ENCODE assay signal across 10 cellular contexts in genomic region chrX:153705411-153706060, GRCh38. TPM values are rescaled to one million over a fixed set of nuclear protein-coding genes. Genes with fewer than 3 reads are reported as not detected.
A peak's percentile ranks its signal among the peaks of the same experiment; 100 is the strongest.
DNase-seq lines count a peak whose midpoint lies in the region; ATAC-seq, FAIRE-seq and TF ChIP-seq lines count a peak whose summit lies in the region.
"Not testable (repeated sequence)": the region's sequence is repeated elsewhere in the genome, so short reads cannot be mapped to it uniquely, and the experiment has no call there.
"Had no signal": no experiment of that assay in that cellular context is flagged by ENCODE, and none has a peak within 500 bp of the region (broad histone marks: within the 10 kb centered on the region; RNA-seq: fewer than 3 reads in every experiment).

No MANE protein-coding gene starts in this region.

- H3K4me3 Mint-ChIP-seq in HFFc6, WTC11: not testable (repeated sequence)

- H3K27ac Mint-ChIP-seq in HFFc6, WTC11: not testable (repeated sequence)

- not testable (repeated sequence) for H3K9me3 Mint-ChIP-seq in HFFc6, WTC11

- CTCF ChIA-PET in WTC11 (lab: Charles Lee), result interaction anchor here (0.8 to 1.3 kb wide), 2 partner anchors 20 to 36 kb away, joined by 4 to 8 read pairs; no protein-coding TSS in a partner anchor

- DNase-seq in HFFc6; epithelial cell of prostate (ENCODE audit: low read depth, low spot score): not testable (repeated sequence)
- peak; percentile 16 for DNase-seq in WTC11 (ENCODE audit: low spot score)
- peak; percentile 43 for DNase-seq in bronchial epithelial cell (ENCODE audit: low read depth)
- DNase-seq in heart left ventricle, result peak in 2 of 5 donors; percentile 39 to 68
- DNase-seq in kidney, result peak; percentile 46
- DNase-seq in psoas muscle, result peak in 1 of 2 donors; percentile 82

- POLR2A ChIA-PET in WTC11 (lab: Charles Lee), result not testable (repeated sequence)

- not testable (repeated sequence) for H3K36me3 Mint-ChIP-seq in HFFc6 (ENCODE audit: low read depth); WTC11

- not testable (repeated sequence) for H3K9me3 ChIP-seq in heart left ventricle; kidney (ENCODE audit: control insufficient read depth in 1 of 2, low read length in 2 of 2); psoas muscle; stomach smooth muscle (ENCODE audit: control insufficient read depth in 2 of 2, low read length in 2 of 2)

- TF ChIP-seq POLR2A in heart left ventricle (IDR thresholded peaks at IDR 0.05), result peak in 1 of 2 donors; percentile 42

- H3K9ac ChIP-seq in kidney (ENCODE audit: low read length in 2 of 2); stomach smooth muscle (ENCODE audit: low read length in 2 of 2): not testable (repeated sequence)

- intact Hi-C loops in heart left ventricle (cut with DNase I); kidney (cut with DNase I); psoas muscle (cut with DNase I): not testable (repeated sequence)

- TF ChIP-seq CTCF in HFFc6 (IDR thresholded peaks at IDR 0.05), result peak; percentile 38
- not testable (repeated sequence) for TF ChIP-seq CTCF in WTC11 (IDR thresholded peaks at IDR 0.05); kidney (IDR thresholded peaks at IDR 0.05; ENCODE audit: borderline replicate concordance, extremely low read depth, insufficient read depth)
- peak; percentile 8 for TF ChIP-seq CTCF in bronchial epithelial cell (IDR thresholded peaks at IDR 0.05; ENCODE audit: insufficient read depth, low read length, severe bottlenecking)
- TF ChIP-seq CTCF in heart left ventricle (IDR thresholded peaks at IDR 0.05), result peak in 2 of 12 donors; percentile 12 to 35
- peak; percentile 35 for TF ChIP-seq CTCF in psoas muscle (IDR thresholded peaks at IDR 0.05)

- ATAC-seq in WTC11, result peak; percentile 61
- ATAC-seq in heart left ventricle, result peak; percentile 52 to 66 (median 61)
- peak; percentile 53 to 60 (median 54) for ATAC-seq in psoas muscle

- H3K4me1 Mint-ChIP-seq in HFFc6 (ENCODE audit: low read depth); WTC11: not testable (repeated sequence)

- 46 to 67% (median 61%) methylated on average over 17 to 18 of the region's 18 CpGs for WGBS in heart left ventricle, 4 donors
- 27 to 47% (median 37%) methylated on average over 8 to 18 of the region's 18 CpGs for WGBS in psoas muscle, 3 donors

- H3K27me3 ChIP-seq in bronchial epithelial cell (ENCODE audit: control insufficient read depth, insufficient read depth, low read length); heart left ventricle; psoas muscle (ENCODE audit: insufficient read depth in 3 of 3, low read length in 2 of 3); stomach smooth muscle (ENCODE audit: control insufficient read depth in 1 of 2, insufficient read depth in 2 of 2, low read length in 2 of 2): not testable (repeated sequence)

- H3K4me1 ChIP-seq in heart left ventricle (peaks cover 0 to 31% (median 4%) of the 10 kb centered on the region in 12 donors), kidney (ENCODE audit: control insufficient read depth in 1 of 2, insufficient read depth in 1 of 2, low read depth in 1 of 2, low read length in 2 of 2) (peaks cover 0 to 11% of the 10 kb centered on the region in 2 donors), psoas muscle (peaks cover 24% of the 10 kb centered on the region), stomach smooth muscle (ENCODE audit: control insufficient read depth, insufficient read depth, low read length) (peaks cover 43% of the 10 kb centered on the region)

- H3K4me3 ChIP-seq in bronchial epithelial cell (ENCODE audit: low read depth, low read length); kidney (ENCODE audit: low read length in 2 of 2); stomach smooth muscle (ENCODE audit: low read length in 2 of 2): not testable (repeated sequence)
- H3K4me3 ChIP-seq in heart left ventricle (peak overlapping the region in 10 of 12 donors; percentile 2 to 49 (median 34)), psoas muscle (peak overlapping the region; percentile 62)

- FAIRE-seq in bronchial epithelial cell (lab: Jason Lieb, UNC); kidney (lab: Jason Lieb, UNC): not testable (repeated sequence)

- H3K27me3 Mint-ChIP-seq in HFFc6 (ENCODE audit: insufficient read depth); WTC11 (ENCODE audit: low read depth): not testable (repeated sequence)

- H3K27ac ChIP-seq in epithelial cell of prostate (peak overlapping the region; percentile 35), heart left ventricle (peak overlapping the region; percentile 46 to 87 (median 74)), psoas muscle (peak overlapping the region; percentile 90), stomach smooth muscle (ENCODE audit: low read length) (peak overlapping the region; percentile 58)
- not testable (repeated sequence) for H3K27ac ChIP-seq in kidney (ENCODE audit: low read depth in 2 of 2, low read length in 2 of 2)

- not testable (repeated sequence) for H3K36me3 ChIP-seq in bronchial epithelial cell (ENCODE audit: control insufficient read depth, insufficient read depth, low read length); kidney (ENCODE audit: control insufficient read depth in 1 of 2, insufficient read depth in 2 of 2, low read length in 2 of 2); psoas muscle (ENCODE audit: insufficient read depth in 1 of 2, low read depth in 1 of 2); stomach smooth muscle (ENCODE audit: control insufficient read depth in 2 of 2, insufficient read depth in 2 of 2, low read length in 2 of 2)
- peaks cover 0 to 31% (median 3%) of the 10 kb centered on the region in 9 donors for H3K36me3 ChIP-seq in heart left ventricle

RNA-seq across cellular contexts. Expression of gene SLC6A8, which starts 17.8 kb away (rescaled TPM):
- 10 to 100 TPM; 14.0 to 33.8 (median 17.7) TPM for total RNA-seq in HFFc6 (2021; fragmentation: NEBNext Ultra II Directional; extraction: Animal tissue kit (Norgen Biotek cat#: 25700))
- total RNA-seq in WTC11 (2021) (102 to 112 TPM (median 110 TPM) in 3 replicates), bronchial epithelial cell (42.4 and 49.3 TPM in 2 replicates), heart left ventricle (100 to 1,000 TPM; 113 to 203 (median 179) TPM), kidney (110 TPM), psoas muscle (100 to 1,000 TPM in 2 of 4 donors, 10 to 100 TPM in 2; 82.2 to 256 (median 117) TPM)
- polyA plus RNA-seq in heart left ventricle (100 to 1,000 TPM; 138 to 241 TPM), kidney (ENCODE audit: insufficient read depth, low read depth, low replicate concordance) (79.7 TPM), psoas muscle (100 to 1,000 TPM in 2 of 3 donors, 10 to 100 TPM in 1; 84.9 to 209 (median 104) TPM)

RNA-seq across cellular contexts. Expression of gene BCAP31, which starts 18.7 kb away (rescaled TPM):
- 100 to 1,000 TPM; 203 to 295 (median 218) TPM for total RNA-seq in HFFc6 (2021; fragmentation: NEBNext Ultra II Directional; extraction: Animal tissue kit (Norgen Biotek cat#: 25700))
- total RNA-seq in WTC11 (2021), result 142 to 150 TPM (median 144 TPM) in 3 replicates
- total RNA-seq in bronchial epithelial cell, result 300 and 322 TPM in 2 replicates
- total RNA-seq in heart left ventricle, result 100 to 1,000 TPM in 5 of 9 donors, 10 to 100 TPM in 4; 59.9 to 162 (median 102) TPM
- polyA plus RNA-seq in heart left ventricle, result 100 to 1,000 TPM in 1 of 2 donors, 10 to 100 TPM in 1; 87.7 to 158 TPM
- 218 TPM for total RNA-seq in kidney
- 246 TPM for polyA plus RNA-seq in kidney (ENCODE audit: insufficient read depth, low read depth, low replicate concordance)
- 10 to 100 TPM; 65.4 to 71.6 (median 66.0) TPM for total RNA-seq in psoas muscle
- 10 to 100 TPM; 63.7 to 97.3 (median 72.1) TPM for polyA plus RNA-seq in psoas muscle

RNA-seq across cellular contexts. Expression of gene ABCD1, which starts 19.1 kb away (rescaled TPM):
- total RNA-seq in HFFc6 (2021; fragmentation: NEBNext Ultra II Directional; extraction: Animal tissue kit (Norgen Biotek cat#: 25700)), result 10 to 100 TPM; 12.9 to 18.9 (median 14.5) TPM
- total RNA-seq in WTC11 (2021) (9.1 to 10.4 TPM (median 9.5 TPM) in 3 replicates), bronchial epithelial cell (1.7 and 1.8 TPM in 2 replicates), heart left ventricle (10 to 100 TPM; 13.5 to 25.6 (median 17.6) TPM), kidney (13.7 TPM), psoas muscle (10 to 100 TPM; 16.0 to 27.1 (median 20.9) TPM)
- polyA plus RNA-seq in heart left ventricle (10 to 100 TPM; 12.9 to 13.5 TPM), kidney (ENCODE audit: insufficient read depth, low read depth, low replicate concordance) (5.2 TPM), psoas muscle (10 to 100 TPM; 11.7 to 36.0 (median 15.8) TPM)

RNA-seq across cellular contexts. Expression of gene PNCK, which starts 31.9 kb away (rescaled TPM):
- total RNA-seq in HFFc6 (2021; fragmentation: NEBNext Ultra II Directional; extraction: Animal tissue kit (Norgen Biotek cat#: 25700)), result under 1 TPM in 2 of 6 experiments, not detected in 4; 0.26 to 0.43 TPM
- total RNA-seq in WTC11 (2021) (8.6 to 14.3 TPM (median 12.1 TPM) in 3 replicates), bronchial epithelial cell (1.5 and 2.1 TPM in 2 replicates), heart left ventricle (1 to 10 TPM; 3.1 to 7.3 (median 6.6) TPM), kidney (1.5 TPM), psoas muscle (1 to 10 TPM in 1 of 4 donors, under 1 TPM in 3; 0.79 to 1.9 (median 0.92) TPM)
- polyA plus RNA-seq in heart left ventricle (1 to 10 TPM; 1.4 to 3.2 TPM), kidney (ENCODE audit: insufficient read depth, low read depth, low replicate concordance) (5.5 TPM), psoas muscle (1 to 10 TPM in 1 of 3 donors, under 1 TPM in 2; 0.21 to 1.0 (median 0.35) TPM)
- total RNA-seq: Daoy had no signal
- polyA plus RNA-seq: CD14-positive monocyte had no signal

RNA-seq across cellular contexts. Expression of gene PLXNB3, which starts 58.5 kb away (rescaled TPM):
- total RNA-seq in HFFc6 (2021; fragmentation: NEBNext Ultra II Directional; extraction: Animal tissue kit (Norgen Biotek cat#: 25700)), result 10 to 100 TPM; 13.2 to 33.4 (median 15.8) TPM
- total RNA-seq in WTC11 (2021) (2.5 to 4.2 TPM (median 2.9 TPM) in 3 replicates), bronchial epithelial cell (4.5 and 5.4 TPM in 2 replicates), heart left ventricle (1 to 10 TPM; 1.6 to 8.6 (median 3.5) TPM), kidney (5.6 TPM), psoas muscle (1 to 10 TPM in 1 of 4 donors, under 1 TPM in 3; 0.27 to 1.5 (median 0.73) TPM)
- polyA plus RNA-seq in heart left ventricle (1 to 10 TPM in 1 of 2 donors, under 1 TPM in 1; 0.51 to 2.8 TPM), kidney (ENCODE audit: insufficient read depth, low read depth, low replicate concordance) (2.2 TPM), psoas muscle (under 1 TPM; 0.13 to 0.35 (median 0.31) TPM)
- polyA plus RNA-seq: CD14-positive monocyte had no signal
